ENCODE assay signal across 27 cellular contexts in the genomic region with DNA sequence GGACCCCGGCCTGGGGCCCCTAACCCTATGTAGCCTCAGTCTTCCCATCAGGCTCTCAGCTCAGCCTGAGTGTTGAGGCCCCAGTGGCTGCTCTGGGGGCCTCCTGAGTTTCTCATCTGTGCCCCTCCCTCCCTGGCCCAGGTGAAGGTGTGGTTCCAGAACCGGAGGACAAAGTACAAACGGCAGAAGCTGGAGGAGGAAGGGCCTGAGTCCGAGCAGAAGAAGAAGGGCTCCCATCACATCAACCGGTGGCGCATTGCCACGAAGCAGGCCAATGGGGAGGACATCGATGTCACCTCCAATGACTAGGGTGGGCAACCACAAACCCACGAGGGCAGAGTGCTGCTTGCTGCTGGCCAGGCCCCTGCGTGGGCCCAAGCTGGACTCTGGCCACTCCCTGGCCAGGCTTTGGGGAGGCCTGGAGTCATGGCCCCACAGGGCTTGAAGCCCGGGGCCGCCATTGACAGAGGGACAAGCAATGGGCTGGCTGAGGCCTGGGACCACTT. TPM values are rescaled to one million over a fixed set of nuclear protein-coding genes. Genes with fewer than 3 reads are reported as not detected.
"Had no signal": no experiment of that assay in that cellular context is flagged by ENCODE, and none has a peak within 500 bp of the region (broad histone marks: within the 10 kb centered on the region; RNA-seq: fewer than 3 reads in every experiment).

No MANE protein-coding gene starts in this region.

- H3K9me3 ChIP-seq: body of pancreas, gastroesophageal sphincter, ovary, prostate gland, suprapubic skin, tibial artery had no signal

- H3K4me3 ChIP-seq: body of pancreas, gastroesophageal sphincter, hepatocyte, ovary, prostate gland, suprapubic skin, tibial artery had no signal

- H3K4me1 Mint-ChIP-seq: activated naive CD4-positive, alpha-beta T cell treated with anti-CD3 and anti-CD28 coated beads, Interleukin-2, amount 50 U/mL, for 24 hours; memory B cell had no signal

- H3K27me3 ChIP-seq: body of pancreas, ovary had no signal

- H3K4me1 ChIP-seq: body of pancreas, prostate gland had no signal

- H3K27ac ChIP-seq: body of pancreas, gastroesophageal sphincter, hepatocyte, ovary, prostate gland, suprapubic skin, tibial artery had no signal

- DNase-seq: activated CD4-positive, alpha-beta T cell treated with anti-CD3 and anti-CD28 coated beads, Interleukin-2, amount 50 U/mL, for 1 hour; activated CD8-positive, alpha-beta T cell treated with anti-CD3 and anti-CD28 coated beads for 36 hours; activated T-cell treated with anti-CD3 and anti-CD28 coated beads, Interleukin-2, amount 50 U/mL, for 4 hours; anterior cingulate cortex; body of pancreas; cerebellar nuclear complex; cortex of kidney; effector memory CD8-positive, alpha-beta T cell; erythroblast; islet precursor cell; nephron progenitor cell; retina; stimulated activated naive CD4-positive, alpha-beta T cell; T-helper 17 cell had no signal

- H3K36me3 ChIP-seq: gastroesophageal sphincter, ovary, prostate gland, suprapubic skin, tibial artery had no signal

- H3K36me3 Mint-ChIP-seq: activated naive CD4-positive, alpha-beta T cell treated with anti-CD3 and anti-CD28 coated beads, Interleukin-2, amount 50 U/mL, for 24 hours; memory B cell; WTC11 had no signal

- H3K9me3 Mint-ChIP-seq: activated CD8-positive, alpha-beta T cell treated with anti-CD3 and anti-CD28 coated beads for 36 hours; activated naive CD4-positive, alpha-beta T cell treated with anti-CD3 and anti-CD28 coated beads, Interleukin-2, amount 50 U/mL, for 24 hours; activated T-cell treated with anti-CD3 and anti-CD28 coated beads, Interleukin-2, amount 50 U/mL, for 4 hours; activated T-helper 17 cell treated with anti-CD3 and anti-CD28 coated beads, Interleukin-2, amount 50 U/mL, for 72 hours; effector memory CD8-positive, alpha-beta T cell; memory B cell; nephron progenitor cell; WTC11 had no signal

- H3K4me3 Mint-ChIP-seq: activated CD8-positive, alpha-beta T cell treated with anti-CD3 and anti-CD28 coated beads for 36 hours; activated naive CD4-positive, alpha-beta T cell treated with anti-CD3 and anti-CD28 coated beads, Interleukin-2, amount 50 U/mL, for 24 hours; activated T-cell treated with anti-CD3 and anti-CD28 coated beads, Interleukin-2, amount 50 U/mL, for 4 hours; activated T-helper 17 cell treated with anti-CD3 and anti-CD28 coated beads, Interleukin-2, amount 50 U/mL, for 72 hours; effector memory CD8-positive, alpha-beta T cell; memory B cell; nephron progenitor cell; T-helper 17 cell; WTC11 had no signal

- H3K27ac Mint-ChIP-seq: activated CD8-positive, alpha-beta T cell treated with anti-CD3 and anti-CD28 coated beads for 36 hours; activated naive CD4-positive, alpha-beta T cell treated with anti-CD3 and anti-CD28 coated beads, Interleukin-2, amount 50 U/mL, for 24 hours; activated T-helper 17 cell treated with anti-CD3 and anti-CD28 coated beads, Interleukin-2, amount 50 U/mL, for 72 hours; effector memory CD8-positive, alpha-beta T cell; memory B cell; nephron progenitor cell; T-helper 17 cell; WTC11 had no signal

- ATAC-seq: activated CD8-positive, alpha-beta T cell treated with anti-CD3 and anti-CD28 coated beads for 36 hours; activated T-cell treated with anti-CD3 and anti-CD28 coated beads, Interleukin-2, amount 50 U/mL, for 4 hours; activated T-helper 17 cell treated with anti-CD3 and anti-CD28 coated beads, Interleukin-2, amount 50 U/mL, for 72 hours; body of pancreas; effector memory CD8-positive, alpha-beta T cell; gastroesophageal sphincter; T-helper 17 cell; WTC11 had no signal

RNA-seq across cellular contexts. Expression of a gene that starts 16.4 kb away (rescaled TPM):
- total RNA-seq: activated CD8-positive, alpha-beta T cell treated with anti-CD3 and anti-CD28 coated beads for 36 hours; activated T-helper 17 cell treated with anti-CD3 and anti-CD28 coated beads, Interleukin-2, amount 50 U/mL, for 72 hours; fibroblast of lung; fibroblast of villous mesenchyme; suprapubic skin; T-helper 17 cell; ureter had no signal
- polyA plus RNA-seq: fibroblast of lung had no signal
